In the genomic region with DNA sequence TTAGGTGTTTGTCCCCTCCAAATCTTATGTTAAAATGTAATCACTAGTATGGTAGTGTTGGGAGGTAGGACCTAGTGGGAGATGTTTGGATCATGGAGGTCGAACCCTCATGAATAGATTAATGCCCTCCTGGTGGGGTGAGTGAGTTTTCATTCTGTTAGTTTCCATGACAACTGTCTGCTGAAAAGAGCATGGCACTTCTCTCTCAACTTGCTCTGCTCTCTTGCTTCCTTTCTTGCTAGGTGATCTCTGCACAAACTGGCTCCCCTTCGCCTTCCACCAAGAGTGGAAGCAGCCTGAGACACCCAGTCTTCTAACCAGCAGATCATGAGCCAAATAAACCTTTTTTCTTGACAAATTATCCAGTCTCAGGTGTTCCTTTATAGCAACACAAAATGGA, we compare ENCODE assay signal across 22 cellular contexts.
A peak's percentile ranks its signal among the peaks of the same experiment; 100 is the strongest.
DNase-seq lines count a peak whose midpoint lies in the region; ATAC-seq and TF ChIP-seq lines count a peak whose summit lies in the region.
"Had no signal": no experiment of that assay in that cellular context is flagged by ENCODE, and none has a peak within 500 bp of the region (broad histone marks: within the 10 kb centered on the region; RNA-seq: fewer than 3 reads in every experiment).

No MANE protein-coding gene starts in this region.

- no peak for ATAC-seq in HG03135 (IDR thresholded peaks at IDR 0.05; ENCODE audit: unreplicated experiment)
- ATAC-seq: HepG2 had no signal

- H3K4me1 ChIP-seq in endodermal cell (ENCODE audit: control insufficient read depth, insufficient read depth, low read length), result peaks cover 3% of the 10 kb centered on the region
- H3K4me1 ChIP-seq in right atrium auricular region, result no peaks in the 10 kb centered on the region
- H3K4me1 ChIP-seq: BE2C, Caco-2 had no signal

- H3K36me3 ChIP-seq in endodermal cell (ENCODE audit: control insufficient read depth, insufficient read depth, low read length) (no peaks in the 10 kb centered on the region), right atrium auricular region (no peaks in the 10 kb centered on the region)
- H3K36me3 ChIP-seq: BE2C had no signal

- TF ChIP-seq CTCF in endodermal cell (conservative IDR thresholded peaks at IDR 0.05) (no peak), right atrium auricular region (IDR thresholded peaks at IDR 0.05) (no peak)

- H3K9me3 ChIP-seq in endodermal cell (ENCODE audit: control insufficient read depth, low read length) (no peaks in the 10 kb centered on the region), right atrium auricular region (no peaks in the 10 kb centered on the region)
- H3K9me3 ChIP-seq: BE2C, Caco-2 had no signal

- H3K4me3 ChIP-seq in endodermal cell (ENCODE audit: low read length) (no peak overlapping the region), right atrium auricular region (no peak overlapping the region)

- H3K4me1 Mint-ChIP-seq in endodermal cell, result peaks cover 15% of the 10 kb centered on the region
- H3K4me1 Mint-ChIP-seq: CD4-positive, CD25-positive, alpha-beta regulatory T cell had no signal

- 25 to 66% methylated on average over 2 of the region's 2 CpGs for WGBS in endodermal cell (ENCODE audit: insufficient coverage in 1 of 2, insufficient read length in 1 of 2), 2 experiments

- no peak overlapping the region for H3K4me3 Mint-ChIP-seq in endodermal cell
- H3K4me3 Mint-ChIP-seq: CD4-positive, CD25-positive, alpha-beta regulatory T cell had no signal

- H3K27ac ChIP-seq in endodermal cell (ENCODE audit: low read depth, low read length) (no peak overlapping the region), right atrium auricular region (no peak overlapping the region)
- H3K27ac ChIP-seq: RWPE1 had no signal

- H3K9ac ChIP-seq in endodermal cell (ENCODE audit: extremely low read depth, low read length, poor library complexity, severe bottlenecking), result no peak overlapping the region

- H3K36me3 Mint-ChIP-seq in endodermal cell (ENCODE audit: low read depth), result no peaks in the 10 kb centered on the region
- H3K36me3 Mint-ChIP-seq: CD4-positive, CD25-positive, alpha-beta regulatory T cell had no signal

- peak; percentile 2 for DNase-seq in NCI-H748 (lab: John Stamatoyannopoulos, UW; ENCODE audit: unreplicated experiment)
- DNase-seq in NCI-H748 treated with DMSO at 0.1 percent for 48 hours (lab: John Stamatoyannopoulos, UW), result no peak
- DNase-seq in endodermal cell, result peak; percentile 59
- DNase-seq in iPS-NIHi7 (ENCODE audit: extremely low spot score), result peak; percentile 34
- DNase-seq in cerebellar nuclear complex (lab: John Stamatoyannopoulos, UW), result no peak
- DNase-seq in NCI-H526 (lab: John Stamatoyannopoulos, UW), result no peak
- no peak for DNase-seq in right atrium auricular region (ENCODE audit: low spot score)
- DNase-seq: 8988T; BE2C; Caco-2; CD4-positive, CD25-positive, alpha-beta regulatory T cell; GDM1; GOT3; KG1; MV-4-11; NCI-H187; NCI-H345; NCI-H774; SIG-M5 had no signal

- H3K27me3 Mint-ChIP-seq in endodermal cell (ENCODE audit: insufficient read depth), result no peaks in the 10 kb centered on the region
- H3K27me3 Mint-ChIP-seq: CD4-positive, CD25-positive, alpha-beta regulatory T cell had no signal

- H3K27me3 ChIP-seq in endodermal cell (ENCODE audit: control insufficient read depth, insufficient read depth, low read length, poor library complexity, severe bottlenecking) (no peaks in the 10 kb centered on the region), right atrium auricular region (no peaks in the 10 kb centered on the region)
- H3K27me3 ChIP-seq: BE2C had no signal

- H3K9me3 Mint-ChIP-seq in endodermal cell, result no peaks in the 10 kb centered on the region

- H3K27ac Mint-ChIP-seq in endodermal cell, result peak overlapping the region; percentile 12
- H3K27ac Mint-ChIP-seq: CD4-positive, CD25-positive, alpha-beta regulatory T cell had no signal

Comparison
In these comparisons a context has a peak if more than half of its experiments do, and no peak if none do; other contexts are left out.
1. DNase-seq: peak in NCI-H748 (single experiment), endodermal cell (single experiment) and iPS-NIHi7 (single experiment); none in NCI-H748 treated with DMSO at 0.1 percent for 48 hours (single experiment), cerebellar nuclear complex (0 of 2), NCI-H526 (0 of 2) and right atrium auricular region (single experiment).